ENCODE assay signal across 11 cellular contexts in genomic region chr20:58515240-58516212, GRCh38. TPM values are rescaled to one million over a fixed set of nuclear protein-coding genes. Genes with fewer than 3 reads are reported as not detected.
A peak's percentile ranks its signal among the peaks of the same experiment; 100 is the strongest.
DNase-seq lines count a peak whose midpoint lies in the region; TF ChIP-seq lines count a peak whose summit lies in the region.
"Had no signal": no experiment of that assay in that cellular context is flagged by ENCODE, and none has a peak within 500 bp of the region (broad histone marks: within the 10 kb centered on the region; RNA-seq: fewer than 3 reads in every experiment).

Gene APCDD1L (minus strand): TSS chr20:58515399. CDS start chr20:58514707, 692 bp downstream.

- WGBS in esophagus muscularis mucosa: 23% methylated on average over 27 of the region's 28 CpGs
- WGBS in tibial nerve, 2 donors: 21 to 23% methylated on average over 27 of the region's 28 CpGs

- peaks cover 0 to 20% (median 14%) of the 10 kb centered on the region in 4 donors for H3K4me1 ChIP-seq in esophagus muscularis mucosa
- H3K4me1 ChIP-seq in muscle layer of duodenum (ENCODE audit: control insufficient read depth in 1 of 2, insufficient read depth in 2 of 2, low read length in 2 of 2): peaks cover 0 to 5% of the 10 kb centered on the region in 2 donors
- peaks cover 0 to 9% (median 0%) of the 10 kb centered on the region in 4 donors for H3K4me1 ChIP-seq in tibial nerve

- TF ChIP-seq CTCF in esophagus muscularis mucosa (IDR thresholded peaks at IDR 0.05) (no peak), tibial nerve (IDR thresholded peaks at IDR 0.05) (no peak)

- H3K36me3 ChIP-seq in esophagus muscularis mucosa: no peaks in the 10 kb centered on the region
- no peaks in the 10 kb centered on the region for H3K36me3 ChIP-seq in muscle layer of duodenum (ENCODE audit: control insufficient read depth in 1 of 2, insufficient read depth in 2 of 2, low read length in 2 of 2)
- no peaks in the 10 kb centered on the region for H3K36me3 ChIP-seq in tibial nerve
- H3K36me3 ChIP-seq: MG63 had no signal

- H3K27ac ChIP-seq in esophagus muscularis mucosa (replicated peaks in 1 of 4): no peak within 1 kb of the TSS
- no peak within 1 kb of the TSS for H3K27ac ChIP-seq in muscle layer of duodenum (ENCODE audit: low read length)
- H3K27ac ChIP-seq in tibial nerve: no peak within 1 kb of the TSS
- H3K27ac ChIP-seq: SK-N-MC had no signal

- TF ChIP-seq POLR2A in esophagus muscularis mucosa (IDR thresholded peaks at IDR 0.05; ENCODE audit: low read depth) (no peak), tibial nerve (IDR thresholded peaks at IDR 0.05) (no peak)

- H3K4me3 ChIP-seq in esophagus muscularis mucosa (peak within 1 kb of the TSS; percentile 38 to 52 (median 46)), muscle layer of duodenum (ENCODE audit: low read depth in 1 of 2, low read length in 2 of 2) (peak within 1 kb of the TSS; percentile 16 to 57), tibial nerve (peak within 1 kb of the TSS in 2 of 4 donors; percentile 18 to 27)
- H3K4me3 ChIP-seq: MG63, SK-N-MC had no signal

- H3K9me3 ChIP-seq in esophagus muscularis mucosa (no peaks in the 10 kb centered on the region), muscle layer of duodenum (ENCODE audit: control insufficient read depth in 1 of 2, low read length in 2 of 2) (no peaks in the 10 kb centered on the region), tibial nerve (no peaks in the 10 kb centered on the region)
- H3K9me3 ChIP-seq: MG63 had no signal

- H3K27me3 ChIP-seq in esophagus muscularis mucosa (peaks cover 0 to 38% (median 6%) of the 10 kb centered on the region in 4 donors), muscle layer of duodenum (ENCODE audit: low read depth, low read length) (peaks cover 13% of the 10 kb centered on the region), tibial nerve (peaks cover 0 to 35% of the 10 kb centered on the region in 2 donors)
- H3K27me3 ChIP-seq: MG63 had no signal

- peak; percentile 76 for DNase-seq in AG08396 (ENCODE audit: low spot score)
- DNase-seq in NCI-H226: peak; percentile 42
- DNase-seq in esophagus muscularis mucosa (ENCODE audit: extremely low spot score): no peak
- no peak for DNase-seq in NCI-H748 (lab: John Stamatoyannopoulos, UW; ENCODE audit: unreplicated experiment)
- DNase-seq in tibial nerve (ENCODE audit: low spot score in 2 of 2): no peak
- DNase-seq in NCI-H1930 (lab: John Stamatoyannopoulos, UW): no peak
- no peak for DNase-seq in NCI-H1694 treated with DMSO at 0.1 percent for 48 hours (lab: John Stamatoyannopoulos, UW)
- DNase-seq: activated naive CD4-positive, alpha-beta T cell; MG63 had no signal

- intact Hi-C loops in esophagus muscularis mucosa (cut with DNase I): no loop called here

- TF ChIP-seq EP300 in esophagus muscularis mucosa (IDR thresholded peaks at IDR 0.05) (no peak), tibial nerve (IDR thresholded peaks at IDR 0.05) (no peak)

RNA-seq across cellular contexts. Expression of gene APCDD1L, which starts in this region (rescaled TPM):
- total RNA-seq in esophagus muscularis mucosa (1 to 10 TPM in 2 of 4 donors, under 1 TPM in 2; 0.33 to 1.7 (median 1.1) TPM), tibial nerve (under 1 TPM in 2 of 4 donors, not detected in 2; 0.21 to 0.30 TPM)

Comparison
In these comparisons a context has a peak if more than half of its experiments do, and no peak if none do; other contexts are left out.
1. DNase-seq: peak in AG08396 (single experiment) and NCI-H226 (single experiment); none in esophagus muscularis mucosa (single experiment), NCI-H748 (single experiment), tibial nerve (0 of 2), NCI-H1930 (0 of 2) and NCI-H1694 treated with DMSO at 0.1 percent for 48 hours (single experiment).